1 cellular context compared by ENCODE assay signal in genomic region chr16:27285676-27286196, GRCh38.
TF ChIP-seq lines count a peak whose summit lies in the region.

No MANE protein-coding gene starts in this region.

TF ChIP-seq in GM12878, 131 proteins besides CTCF, POLR2A, EP300 and RAD21:
- TF ChIP-seq RAD51 (IDR thresholded peaks at IDR 0.05): 0 out of 2 replicates have a peak, but pooled peaks have one; percentile 25
- TF ChIP-seq SMC3 (IDR thresholded peaks at IDR 0.05; ENCODE audit: borderline replicate concordance, low read length): no peak
- peak; percentile 45; the same call in 1 of the 2 replicates for TF ChIP-seq YY1 (IDR thresholded peaks at IDR 0.05; ENCODE audit: low read depth, low read length)
- TF ChIP-seq SPI1 (IDR thresholded peaks at IDR 0.05; ENCODE audit: borderline replicate concordance, insufficient read depth, low read depth, low read length): peak; percentile 48; the same call in 1 of the 2 replicates
- no peak for TF ChIP-seq TCF7 (IDR thresholded peaks at IDR 0.05; ENCODE audit: borderline replicate concordance)
- TF ChIP-seq RUNX3 (IDR thresholded peaks at IDR 0.05; ENCODE audit: low read length): peak; percentile 77
- no peak for TF ChIP-seq SMARCA5 (IDR thresholded peaks at IDR 0.05)
- TF ChIP-seq USF1 (IDR thresholded peaks at IDR 0.05; ENCODE audit: borderline replicate concordance, extremely low read length, insufficient read depth, low read depth, low read length): peak; percentile 50
